ENCODE assay signal across 9 cellular contexts in genomic region chr1:206464456-206464964, GRCh38. TPM values are rescaled to one million over a fixed set of nuclear protein-coding genes. Genes with fewer than 3 reads are reported as not detected.
DNase-seq lines count a peak whose midpoint lies in the region; ATAC-seq, FAIRE-seq and TF ChIP-seq lines count a peak whose summit lies in the region.
"Had no signal": no experiment of that assay in that cellular context is flagged by ENCODE, and none has a peak within 500 bp of the region (broad histone marks: within the 10 kb centered on the region; RNA-seq: fewer than 3 reads in every experiment).

No MANE protein-coding gene starts in this region.

- peaks cover 32% of the 10 kb centered on the region for H3K36me3 Mint-ChIP-seq in activated T-helper 2 cell treated with anti-CD3 and anti-CD28 coated beads, Interferon-gamma antibody, Interleukin-2, Interleukin-4, amounts not matched to agents 10 μg/mL and 5 μg/mL and 100 μg/mL, durations not matched to agents 14 hours and 24 hours and 36 hours (ENCODE audit: low read depth)
- peaks cover 14% of the 10 kb centered on the region for H3K36me3 Mint-ChIP-seq in mesothelial cell of epicardium

- peak; percentile 30 for ATAC-seq in stimulated activated naive CD8-positive, alpha-beta T cell treated with anti-CD3 and anti-CD28 coated beads, Interleukin-15, Interleukin-2, amounts not matched to agents 100 U/mL and 50 U/mL, for 24 hours
- ATAC-seq in stimulated activated naive CD8-positive, alpha-beta T cell treated with anti-CD3 and anti-CD28 coated beads, Interleukin-15, amount 100 ng/mL, for 72 hours, result no peak
- ATAC-seq in left ventricle myocardium superior, result peak; percentile 55

- no peak overlapping the region for H3K27ac Mint-ChIP-seq in stimulated activated naive CD8-positive, alpha-beta T cell treated with anti-CD3 and anti-CD28 coated beads, Interleukin-15, amount 100 ng/mL, for 72 hours
- H3K27ac Mint-ChIP-seq in activated T-helper 2 cell treated with anti-CD3 and anti-CD28 coated beads, Interferon-gamma antibody, Interleukin-2, Interleukin-4, amounts not matched to agents 10 μg/mL and 5 μg/mL and 100 μg/mL, durations not matched to agents 14 hours and 24 hours and 36 hours, result peak overlapping the region; percentile 29
- no peak overlapping the region for H3K27ac Mint-ChIP-seq in mesothelial cell of epicardium

- no peaks in the 10 kb centered on the region for H3K9me3 Mint-ChIP-seq in stimulated activated naive CD8-positive, alpha-beta T cell treated with anti-CD3 and anti-CD28 coated beads, Interleukin-15, amount 100 ng/mL, for 72 hours
- H3K9me3 Mint-ChIP-seq in activated T-helper 2 cell treated with anti-CD3 and anti-CD28 coated beads, Interferon-gamma antibody, Interleukin-2, Interleukin-4, amounts not matched to agents 10 μg/mL and 5 μg/mL and 100 μg/mL, durations not matched to agents 14 hours and 24 hours and 36 hours, result no peaks in the 10 kb centered on the region
- H3K9me3 Mint-ChIP-seq in mesothelial cell of epicardium, result no peaks in the 10 kb centered on the region

- TF ChIP-seq POLR2A in lower leg skin (IDR thresholded peaks at IDR 0.05), result no peak

- no peak for TF ChIP-seq CTCF in mesothelial cell of epicardium (IDR thresholded peaks at IDR 0.05; ENCODE audit: unreplicated experiment)
- no peak for TF ChIP-seq CTCF in D721Med (IDR thresholded peaks at IDR 0.05; ENCODE audit: insufficient read depth, missing control alignments)
- TF ChIP-seq CTCF in lower leg skin (IDR thresholded peaks at IDR 0.05), result no peak

- FAIRE-seq in D721Med (lab: Jason Lieb, UNC), result no peak
- FAIRE-seq: endometrium had no signal

- H3K4me1 Mint-ChIP-seq in stimulated activated naive CD8-positive, alpha-beta T cell treated with anti-CD3 and anti-CD28 coated beads, Interleukin-15, amount 100 ng/mL, for 72 hours, result peaks cover 77% of the 10 kb centered on the region
- H3K4me1 Mint-ChIP-seq in activated T-helper 2 cell treated with anti-CD3 and anti-CD28 coated beads, Interferon-gamma antibody, Interleukin-2, Interleukin-4, amounts not matched to agents 10 μg/mL and 5 μg/mL and 100 μg/mL, durations not matched to agents 14 hours and 24 hours and 36 hours (ENCODE audit: low read depth), result peaks cover 62% of the 10 kb centered on the region
- H3K4me1 Mint-ChIP-seq in mesothelial cell of epicardium, result peaks cover 18% of the 10 kb centered on the region

- H3K27me3 Mint-ChIP-seq in stimulated activated naive CD8-positive, alpha-beta T cell treated with anti-CD3 and anti-CD28 coated beads, Interleukin-15, amount 100 ng/mL, for 72 hours, result no peaks in the 10 kb centered on the region
- no peaks in the 10 kb centered on the region for H3K27me3 Mint-ChIP-seq in activated T-helper 2 cell treated with anti-CD3 and anti-CD28 coated beads, Interferon-gamma antibody, Interleukin-2, Interleukin-4, amounts not matched to agents 10 μg/mL and 5 μg/mL and 100 μg/mL, durations not matched to agents 14 hours and 24 hours and 36 hours (ENCODE audit: low read depth)
- H3K27me3 Mint-ChIP-seq in mesothelial cell of epicardium (ENCODE audit: low read depth), result peaks cover 22% of the 10 kb centered on the region

- intact Hi-C loops in activated T-helper 2 cell treated with anti-CD3 and anti-CD28 coated beads, Interferon-gamma antibody, Interleukin-2, Interleukin-4, amounts not matched to agents 10 μg/mL and 5 μg/mL and 100 μg/mL, durations not matched to agents 14 hours and 24 hours and 36 hours (cut with micrococcal nuclease), result no loop called here
- intact Hi-C loops in left ventricle myocardium superior (cut with micrococcal nuclease), result no loop called here
- intact Hi-C loops in lower leg skin (cut with DNase I; ENCODE audit: low total_unique reads), result no loop called here

- no peak overlapping the region for H3K4me3 ChIP-seq in lower leg skin (ENCODE audit: low read depth, poor library complexity, severe bottlenecking)

- no peak overlapping the region for H3K4me3 Mint-ChIP-seq in stimulated activated naive CD8-positive, alpha-beta T cell treated with anti-CD3 and anti-CD28 coated beads, Interleukin-15, amount 100 ng/mL, for 72 hours
- no peak overlapping the region for H3K4me3 Mint-ChIP-seq in activated T-helper 2 cell treated with anti-CD3 and anti-CD28 coated beads, Interferon-gamma antibody, Interleukin-2, Interleukin-4, amounts not matched to agents 10 μg/mL and 5 μg/mL and 100 μg/mL, durations not matched to agents 14 hours and 24 hours and 36 hours (ENCODE audit: low read depth)
- H3K4me3 Mint-ChIP-seq in mesothelial cell of epicardium, result no peak overlapping the region

- WGBS in lower leg skin, 2 donors, result 52 to 63% methylated on average over 4 of the region's 4 CpGs

- DNase-seq in stimulated activated naive CD8-positive, alpha-beta T cell treated with anti-CD3 and anti-CD28 coated beads, Interleukin-15, Interleukin-2, amounts not matched to agents 100 U/mL and 50 U/mL, for 24 hours, result no peak
- no peak for DNase-seq in stimulated activated naive CD8-positive, alpha-beta T cell treated with anti-CD3 and anti-CD28 coated beads, Interleukin-15, amount 100 ng/mL, for 72 hours
- DNase-seq in activated T-helper 2 cell treated with anti-CD3 and anti-CD28 coated beads, Interferon-gamma antibody, Interleukin-2, Interleukin-4, amounts not matched to agents 10 μg/mL and 5 μg/mL and 100 μg/mL, durations not matched to agents 14 hours and 24 hours and 36 hours (ENCODE audit: low spot score), result no peak
- DNase-seq in left ventricle myocardium superior (no peak), mesothelial cell of epicardium (ENCODE audit: low spot score in 2 of 2, unreplicated experiment in 2 of 2) (no peak), D721Med (ENCODE audit: insufficient read length, low spot score) (no peak), lower leg skin (ENCODE audit: low spot score in 2 of 2) (no peak), islet precursor cell (no peak)

RNA-seq across cellular contexts. Expression of gene IKBKE, which starts 5.8 kb away (rescaled TPM):
- 33.8 and 33.9 TPM in 2 replicates for total RNA-seq in activated T-helper 2 cell treated with anti-CD3 and anti-CD28 coated beads, Interferon-gamma antibody, Interleukin-2, Interleukin-4, amounts not matched to agents 10 μg/mL and 5 μg/mL and 100 μg/mL, durations not matched to agents 14 hours and 24 hours and 36 hours
- total RNA-seq in left ventricle myocardium superior (0.64 TPM), mesothelial cell of epicardium (7.9 to 8.4 TPM (median 8.2 TPM) in 3 replicates), lower leg skin (10 to 100 TPM in 3 of 4 donors, 1 to 10 TPM in 1; 6.1 to 21.4 (median 12.2) TPM)

RNA-seq across cellular contexts. Expression of gene RASSF5, which starts 42.8 kb away (rescaled TPM):
- 180 and 182 TPM in 2 replicates for total RNA-seq in activated T-helper 2 cell treated with anti-CD3 and anti-CD28 coated beads, Interferon-gamma antibody, Interleukin-2, Interleukin-4, amounts not matched to agents 10 μg/mL and 5 μg/mL and 100 μg/mL, durations not matched to agents 14 hours and 24 hours and 36 hours
- total RNA-seq in left ventricle myocardium superior (4.2 TPM), mesothelial cell of epicardium (6.5 to 7.0 TPM (median 6.8 TPM) in 3 replicates), lower leg skin (100 to 1,000 TPM in 1 of 4 donors, 10 to 100 TPM in 3; 81.3 to 102 (median 86.1) TPM)

Comparison
In these comparisons a context has a peak if more than half of its experiments do, and no peak if none do; other contexts are left out.
1. RNA of gene RASSF5, which starts 42.8 kb away (total RNA-seq): 180 to 182 TPM in activated T-helper 2 cell treated with anti-CD3 and anti-CD28 coated beads, Interferon-gamma antibody, Interleukin-2, Interleukin-4, amounts not matched to agents 10 μg/mL and 5 μg/mL and 100 μg/mL, durations not matched to agents 14 hours and 24 hours and 36 hours and 81.3 to 102 TPM in lower leg skin; 6.5 to 7.0 TPM in mesothelial cell of epicardium and 4.2 TPM in left ventricle myocardium superior (single experiment); every median in the first group is over 10 times any median in the second.